1 cellular context compared by ENCODE assay signal in the genomic region with DNA sequence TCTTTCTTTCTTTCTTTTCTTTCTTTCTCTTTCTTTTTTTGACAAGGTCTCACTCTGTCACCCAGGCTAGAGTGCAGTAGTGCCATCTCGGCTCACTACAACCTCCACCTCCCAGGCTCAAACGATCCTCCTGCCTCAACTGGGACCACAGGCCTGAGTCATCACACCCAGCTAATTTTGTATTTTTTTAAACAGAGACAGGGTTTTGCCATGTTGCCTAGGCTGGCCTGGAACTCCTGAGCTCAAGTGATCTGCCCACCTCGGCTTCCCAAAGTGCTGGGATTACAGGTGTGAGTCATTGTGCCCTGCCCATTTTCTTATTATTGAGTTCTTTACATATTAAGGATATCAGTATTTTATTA.
TF ChIP-seq lines count a peak whose summit lies in the region.

No MANE protein-coding gene starts in this region.

TF ChIP-seq in HEK293, 187 proteins besides CTCF, POLR2A, EP300 and RAD21:
- TF ChIP-seq ZNF366 (tag by site-specific recombination; conservative IDR thresholded peaks at IDR 0.05) = peak; percentile 28; the same call in 1 of the 2 replicates
TF ChIP-seq in HEK293: peak in this region for 1; not testable (repeated sequence) for 186.
